ENCODE assay signal across 1 cellular context in the genomic region with DNA sequence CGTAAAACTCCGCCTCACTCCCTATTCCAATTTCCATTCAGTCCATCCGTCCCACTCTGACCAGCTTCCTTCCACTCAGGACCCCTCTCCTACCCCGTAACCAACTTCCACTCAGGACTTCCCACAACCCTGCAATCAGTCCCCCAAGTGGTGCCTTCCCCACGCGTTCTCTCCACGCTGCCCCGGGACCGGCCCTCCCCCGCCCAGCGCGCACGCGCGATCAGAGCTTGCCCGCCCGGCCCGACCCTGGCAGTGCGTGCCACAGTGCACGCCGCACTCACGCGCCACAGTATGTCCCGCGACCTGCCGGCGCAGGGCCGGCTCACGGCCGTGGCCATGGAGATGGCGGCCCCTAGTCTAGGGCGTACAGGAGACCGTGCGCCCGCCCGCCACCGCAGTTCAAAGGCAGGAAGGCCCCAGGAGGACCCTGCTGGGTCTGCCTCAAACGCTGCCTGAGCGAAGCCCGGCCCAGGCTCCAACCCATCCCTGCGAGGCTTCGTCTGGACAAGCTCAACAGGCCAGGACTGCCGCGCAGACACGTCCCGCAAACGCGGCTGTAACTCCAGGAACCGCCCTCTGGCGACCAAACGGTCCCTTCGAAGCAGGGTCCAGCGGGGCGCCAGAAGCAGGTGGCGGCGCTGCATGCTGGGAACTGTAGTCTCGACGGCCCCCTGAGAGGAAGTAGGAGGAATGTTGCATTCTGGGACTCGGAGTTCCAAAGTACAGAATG.
A peak's percentile ranks its signal among the peaks of the same experiment; 100 is the strongest.
TF ChIP-seq lines count a peak whose summit lies in the region.

A gene with protein sequence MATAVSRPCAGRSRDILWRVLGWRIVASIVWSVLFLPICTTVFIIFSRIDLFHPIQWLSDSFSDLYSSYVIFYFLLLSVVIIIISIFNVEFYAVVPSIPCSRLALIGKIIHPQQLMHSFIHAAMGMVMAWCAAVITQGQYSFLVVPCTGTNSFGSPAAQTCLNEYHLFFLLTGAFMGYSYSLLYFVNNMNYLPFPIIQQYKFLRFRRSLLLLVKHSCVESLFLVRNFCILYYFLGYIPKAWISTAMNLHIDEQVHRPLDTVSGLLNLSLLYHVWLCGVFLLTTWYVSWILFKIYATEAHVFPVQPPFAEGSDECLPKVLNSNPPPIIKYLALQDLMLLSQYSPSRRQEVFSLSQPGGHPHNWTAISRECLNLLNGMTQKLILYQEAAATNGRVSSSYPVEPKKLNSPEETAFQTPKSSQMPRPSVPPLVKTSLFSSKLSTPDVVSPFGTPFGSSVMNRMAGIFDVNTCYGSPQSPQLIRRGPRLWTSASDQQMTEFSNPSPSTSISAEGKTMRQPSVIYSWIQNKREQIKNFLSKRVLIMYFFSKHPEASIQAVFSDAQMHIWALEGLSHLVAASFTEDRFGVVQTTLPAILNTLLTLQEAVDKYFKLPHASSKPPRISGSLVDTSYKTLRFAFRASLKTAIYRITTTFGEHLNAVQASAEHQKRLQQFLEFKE (minus strand): TSS at position 373 of the 730 bp plus-strand sequence. CDS start 35 bp downstream, at position 338.

TF ChIP-seq in HepG2, 621 proteins besides CTCF, POLR2A, EP300 and RAD21 (continued from another document and continues in another):
- TF ChIP-seq, protein P1, sequence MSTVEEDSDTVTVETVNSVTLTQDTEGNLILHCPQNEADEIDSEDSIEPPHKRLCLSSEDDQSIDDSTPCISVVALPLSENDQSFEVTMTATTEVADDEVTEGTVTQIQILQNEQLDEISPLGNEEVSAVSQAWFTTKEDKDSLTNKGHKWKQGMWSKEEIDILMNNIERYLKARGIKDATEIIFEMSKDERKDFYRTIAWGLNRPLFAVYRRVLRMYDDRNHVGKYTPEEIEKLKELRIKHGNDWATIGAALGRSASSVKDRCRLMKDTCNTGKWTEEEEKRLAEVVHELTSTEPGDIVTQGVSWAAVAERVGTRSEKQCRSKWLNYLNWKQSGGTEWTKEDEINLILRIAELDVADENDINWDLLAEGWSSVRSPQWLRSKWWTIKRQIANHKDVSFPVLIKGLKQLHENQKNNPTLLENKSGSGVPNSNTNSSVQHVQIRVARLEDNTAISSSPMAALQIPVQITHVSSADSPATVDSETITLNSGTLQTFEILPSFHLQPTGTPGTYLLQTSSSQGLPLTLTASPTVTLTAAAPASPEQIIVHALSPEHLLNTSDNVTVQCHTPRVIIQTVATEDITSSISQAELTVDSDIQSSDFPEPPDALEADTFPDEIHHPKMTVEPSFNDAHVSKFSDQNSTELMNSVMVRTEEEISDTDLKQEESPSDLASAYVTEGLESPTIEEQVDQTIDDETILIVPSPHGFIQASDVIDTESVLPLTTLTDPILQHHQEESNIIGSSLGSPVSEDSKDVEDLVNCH (CRISPR knock-in tag; IDR thresholded peaks at IDR 0.05) = no peak
- peak; percentile 93 for TF ChIP-seq RNF2 (conservative IDR thresholded peaks at IDR 0.05; ENCODE audit: low read depth)
- no peak for TF ChIP-seq TBL1XR1 (IDR thresholded peaks at IDR 0.05; ENCODE audit: borderline replicate concordance, low read length, partially characterized antibody)
- no peak for TF ChIP-seq ZNF615 (CRISPR knock-in tag; IDR thresholded peaks at IDR 0.05; ENCODE audit: borderline replicate concordance)
- TF ChIP-seq, protein P2, sequence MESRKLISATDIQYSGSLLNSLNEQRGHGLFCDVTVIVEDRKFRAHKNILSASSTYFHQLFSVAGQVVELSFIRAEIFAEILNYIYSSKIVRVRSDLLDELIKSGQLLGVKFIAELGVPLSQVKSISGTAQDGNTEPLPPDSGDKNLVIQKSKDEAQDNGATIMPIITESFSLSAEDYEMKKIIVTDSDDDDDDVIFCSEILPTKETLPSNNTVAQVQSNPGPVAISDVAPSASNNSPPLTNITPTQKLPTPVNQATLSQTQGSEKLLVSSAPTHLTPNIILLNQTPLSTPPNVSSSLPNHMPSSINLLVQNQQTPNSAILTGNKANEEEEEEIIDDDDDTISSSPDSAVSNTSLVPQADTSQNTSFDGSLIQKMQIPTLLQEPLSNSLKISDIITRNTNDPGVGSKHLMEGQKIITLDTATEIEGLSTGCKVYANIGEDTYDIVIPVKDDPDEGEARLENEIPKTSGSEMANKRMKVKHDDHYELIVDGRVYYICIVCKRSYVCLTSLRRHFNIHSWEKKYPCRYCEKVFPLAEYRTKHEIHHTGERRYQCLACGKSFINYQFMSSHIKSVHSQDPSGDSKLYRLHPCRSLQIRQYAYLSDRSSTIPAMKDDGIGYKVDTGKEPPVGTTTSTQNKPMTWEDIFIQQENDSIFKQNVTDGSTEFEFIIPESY (CRISPR knock-in tag; IDR thresholded peaks at IDR 0.05) = peak; percentile 54; the same call in 1 of the 2 replicates
- TF ChIP-seq, protein P3, sequence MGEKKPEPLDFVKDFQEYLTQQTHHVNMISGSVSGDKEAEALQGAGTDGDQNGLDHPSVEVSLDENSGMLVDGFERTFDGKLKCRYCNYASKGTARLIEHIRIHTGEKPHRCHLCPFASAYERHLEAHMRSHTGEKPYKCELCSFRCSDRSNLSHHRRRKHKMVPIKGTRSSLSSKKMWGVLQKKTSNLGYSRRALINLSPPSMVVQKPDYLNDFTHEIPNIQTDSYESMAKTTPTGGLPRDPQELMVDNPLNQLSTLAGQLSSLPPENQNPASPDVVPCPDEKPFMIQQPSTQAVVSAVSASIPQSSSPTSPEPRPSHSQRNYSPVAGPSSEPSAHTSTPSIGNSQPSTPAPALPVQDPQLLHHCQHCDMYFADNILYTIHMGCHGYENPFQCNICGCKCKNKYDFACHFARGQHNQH (CRISPR knock-in tag; IDR thresholded peaks at IDR 0.05) = peak; percentile 82
- TF ChIP-seq ZNF44 (CRISPR knock-in tag; IDR thresholded peaks at IDR 0.05) = peak; percentile 86
- TF ChIP-seq ZC3H4 (CRISPR knock-in tag; IDR thresholded peaks at IDR 0.05; ENCODE audit: borderline replicate concordance) = no peak
- peak; percentile 87 for TF ChIP-seq HNF4A (CRISPR knock-in tag; IDR thresholded peaks at IDR 0.05)
- TF ChIP-seq, protein P4, sequence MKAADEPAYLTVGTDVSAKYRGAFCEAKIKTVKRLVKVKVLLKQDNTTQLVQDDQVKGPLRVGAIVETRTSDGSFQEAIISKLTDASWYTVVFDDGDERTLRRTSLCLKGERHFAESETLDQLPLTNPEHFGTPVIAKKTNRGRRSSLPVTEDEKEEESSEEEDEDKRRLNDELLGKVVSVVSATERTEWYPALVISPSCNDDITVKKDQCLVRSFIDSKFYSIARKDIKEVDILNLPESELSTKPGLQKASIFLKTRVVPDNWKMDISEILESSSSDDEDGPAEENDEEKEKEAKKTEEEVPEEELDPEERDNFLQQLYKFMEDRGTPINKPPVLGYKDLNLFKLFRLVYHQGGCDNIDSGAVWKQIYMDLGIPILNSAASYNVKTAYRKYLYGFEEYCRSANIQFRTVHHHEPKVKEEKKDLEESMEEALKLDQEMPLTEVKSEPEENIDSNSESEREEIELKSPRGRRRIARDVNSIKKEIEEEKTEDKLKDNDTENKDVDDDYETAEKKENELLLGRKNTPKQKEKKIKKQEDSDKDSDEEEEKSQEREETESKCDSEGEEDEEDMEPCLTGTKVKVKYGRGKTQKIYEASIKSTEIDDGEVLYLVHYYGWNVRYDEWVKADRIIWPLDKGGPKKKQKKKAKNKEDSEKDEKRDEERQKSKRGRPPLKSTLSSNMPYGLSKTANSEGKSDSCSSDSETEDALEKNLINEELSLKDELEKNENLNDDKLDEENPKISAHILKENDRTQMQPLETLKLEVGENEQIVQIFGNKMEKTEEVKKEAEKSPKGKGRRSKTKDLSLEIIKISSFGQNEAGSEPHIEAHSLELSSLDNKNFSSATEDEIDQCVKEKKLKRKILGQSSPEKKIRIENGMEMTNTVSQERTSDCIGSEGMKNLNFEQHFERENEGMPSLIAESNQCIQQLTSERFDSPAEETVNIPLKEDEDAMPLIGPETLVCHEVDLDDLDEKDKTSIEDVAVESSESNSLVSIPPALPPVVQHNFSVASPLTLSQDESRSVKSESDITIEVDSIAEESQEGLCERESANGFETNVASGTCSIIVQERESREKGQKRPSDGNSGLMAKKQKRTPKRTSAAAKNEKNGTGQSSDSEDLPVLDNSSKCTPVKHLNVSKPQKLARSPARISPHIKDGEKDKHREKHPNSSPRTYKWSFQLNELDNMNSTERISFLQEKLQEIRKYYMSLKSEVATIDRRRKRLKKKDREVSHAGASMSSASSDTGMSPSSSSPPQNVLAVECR (CRISPR knock-in tag; IDR thresholded peaks at IDR 0.05; ENCODE audit: borderline replicate concordance) = peak; percentile 97
- TF ChIP-seq HNRNPK (IDR thresholded peaks at IDR 0.05; ENCODE audit: low read depth, low read length, poor library complexity, severe bottlenecking) = peak; percentile 90
- peak; percentile 2; the same call in 1 of the 2 replicates for TF ChIP-seq ZNF441 (CRISPR knock-in tag; IDR thresholded peaks at IDR 0.05; ENCODE audit: borderline replicate concordance)
- peak; percentile 96 for TF ChIP-seq YEATS4 (CRISPR knock-in tag; IDR thresholded peaks at IDR 0.05; ENCODE audit: borderline replicate concordance)
- TF ChIP-seq, protein P5, sequence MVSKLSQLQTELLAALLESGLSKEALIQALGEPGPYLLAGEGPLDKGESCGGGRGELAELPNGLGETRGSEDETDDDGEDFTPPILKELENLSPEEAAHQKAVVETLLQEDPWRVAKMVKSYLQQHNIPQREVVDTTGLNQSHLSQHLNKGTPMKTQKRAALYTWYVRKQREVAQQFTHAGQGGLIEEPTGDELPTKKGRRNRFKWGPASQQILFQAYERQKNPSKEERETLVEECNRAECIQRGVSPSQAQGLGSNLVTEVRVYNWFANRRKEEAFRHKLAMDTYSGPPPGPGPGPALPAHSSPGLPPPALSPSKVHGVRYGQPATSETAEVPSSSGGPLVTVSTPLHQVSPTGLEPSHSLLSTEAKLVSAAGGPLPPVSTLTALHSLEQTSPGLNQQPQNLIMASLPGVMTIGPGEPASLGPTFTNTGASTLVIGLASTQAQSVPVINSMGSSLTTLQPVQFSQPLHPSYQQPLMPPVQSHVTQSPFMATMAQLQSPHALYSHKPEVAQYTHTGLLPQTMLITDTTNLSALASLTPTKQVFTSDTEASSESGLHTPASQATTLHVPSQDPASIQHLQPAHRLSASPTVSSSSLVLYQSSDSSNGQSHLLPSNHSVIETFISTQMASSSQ (IDR thresholded peaks at IDR 0.05; ENCODE audit: low read depth) = 0 out of 2 replicates have a peak, but pooled peaks have one; percentile 48
- TF ChIP-seq, protein P5 (CRISPR knock-in tag; IDR thresholded peaks at IDR 0.05; ENCODE audit: borderline replicate concordance) = peak; percentile 86
- no peak for TF ChIP-seq XBP1 (CRISPR knock-in tag; IDR thresholded peaks at IDR 0.05)
- no peak; the same call in 1 of the 2 replicates for TF ChIP-seq ZNF484 (CRISPR knock-in tag; IDR thresholded peaks at IDR 0.05; ENCODE audit: borderline replicate concordance, low read depth)
- TF ChIP-seq, protein P6, sequence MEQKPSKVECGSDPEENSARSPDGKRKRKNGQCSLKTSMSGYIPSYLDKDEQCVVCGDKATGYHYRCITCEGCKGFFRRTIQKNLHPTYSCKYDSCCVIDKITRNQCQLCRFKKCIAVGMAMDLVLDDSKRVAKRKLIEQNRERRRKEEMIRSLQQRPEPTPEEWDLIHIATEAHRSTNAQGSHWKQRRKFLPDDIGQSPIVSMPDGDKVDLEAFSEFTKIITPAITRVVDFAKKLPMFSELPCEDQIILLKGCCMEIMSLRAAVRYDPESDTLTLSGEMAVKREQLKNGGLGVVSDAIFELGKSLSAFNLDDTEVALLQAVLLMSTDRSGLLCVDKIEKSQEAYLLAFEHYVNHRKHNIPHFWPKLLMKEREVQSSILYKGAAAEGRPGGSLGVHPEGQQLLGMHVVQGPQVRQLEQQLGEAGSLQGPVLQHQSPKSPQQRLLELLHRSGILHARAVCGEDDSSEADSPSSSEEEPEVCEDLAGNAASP (CRISPR knock-in tag; IDR thresholded peaks at IDR 0.05; ENCODE audit: borderline replicate concordance) = peak; percentile 61; the same call in 1 of the 2 replicates
- no peak; the same call in 1 of the 2 replicates for TF ChIP-seq HOXA9 (CRISPR knock-in tag; IDR thresholded peaks at IDR 0.05; ENCODE audit: borderline replicate concordance)
- TF ChIP-seq ZNF550 (CRISPR knock-in tag; IDR thresholded peaks at IDR 0.05; ENCODE audit: borderline replicate concordance) = no peak; the same call in 1 of the 2 replicates
- no peak for TF ChIP-seq ZNF101 (CRISPR knock-in tag; IDR thresholded peaks at IDR 0.05; ENCODE audit: borderline replicate concordance, low read depth)
- TF ChIP-seq HES4 (CRISPR knock-in tag; IDR thresholded peaks at IDR 0.05; ENCODE audit: borderline replicate concordance) = peak; percentile 91
- peak; percentile 52; the same call in 1 of the 2 replicates for TF ChIP-seq ZNF460 (CRISPR knock-in tag; IDR thresholded peaks at IDR 0.05; ENCODE audit: borderline replicate concordance)
- peak; percentile 89; the same call in 1 of the 2 replicates for TF ChIP-seq ZNF788 (CRISPR knock-in tag; IDR thresholded peaks at IDR 0.05; ENCODE audit: borderline replicate concordance)
- TF ChIP-seq ZNF557 (CRISPR knock-in tag; IDR thresholded peaks at IDR 0.05) = peak; percentile 87
- TF ChIP-seq HOXD1 (CRISPR knock-in tag; IDR thresholded peaks at IDR 0.05) = peak; percentile 77
- TF ChIP-seq KAT7 (CRISPR knock-in tag; IDR thresholded peaks at IDR 0.05; ENCODE audit: borderline replicate concordance) = peak; percentile 66
- peak; percentile 94 for TF ChIP-seq ASH2L (IDR thresholded peaks at IDR 0.05; ENCODE audit: insufficient read length, low read depth, low read length)
- TF ChIP-seq, protein P7, sequence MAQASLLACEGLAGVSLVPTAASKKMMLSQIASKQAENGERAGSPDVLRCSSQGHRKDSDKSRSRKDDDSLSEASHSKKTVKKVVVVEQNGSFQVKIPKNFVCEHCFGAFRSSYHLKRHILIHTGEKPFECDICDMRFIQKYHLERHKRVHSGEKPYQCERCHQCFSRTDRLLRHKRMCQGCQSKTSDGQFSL (CRISPR knock-in tag; IDR thresholded peaks at IDR 0.05) = no peak; the same call in 1 of the 2 replicates
- TF ChIP-seq TBP (CRISPR knock-in tag; IDR thresholded peaks at IDR 0.05) = no peak
- TF ChIP-seq NCOA1 (CRISPR knock-in tag; IDR thresholded peaks at IDR 0.05) = no peak
- TF ChIP-seq, protein P8, sequence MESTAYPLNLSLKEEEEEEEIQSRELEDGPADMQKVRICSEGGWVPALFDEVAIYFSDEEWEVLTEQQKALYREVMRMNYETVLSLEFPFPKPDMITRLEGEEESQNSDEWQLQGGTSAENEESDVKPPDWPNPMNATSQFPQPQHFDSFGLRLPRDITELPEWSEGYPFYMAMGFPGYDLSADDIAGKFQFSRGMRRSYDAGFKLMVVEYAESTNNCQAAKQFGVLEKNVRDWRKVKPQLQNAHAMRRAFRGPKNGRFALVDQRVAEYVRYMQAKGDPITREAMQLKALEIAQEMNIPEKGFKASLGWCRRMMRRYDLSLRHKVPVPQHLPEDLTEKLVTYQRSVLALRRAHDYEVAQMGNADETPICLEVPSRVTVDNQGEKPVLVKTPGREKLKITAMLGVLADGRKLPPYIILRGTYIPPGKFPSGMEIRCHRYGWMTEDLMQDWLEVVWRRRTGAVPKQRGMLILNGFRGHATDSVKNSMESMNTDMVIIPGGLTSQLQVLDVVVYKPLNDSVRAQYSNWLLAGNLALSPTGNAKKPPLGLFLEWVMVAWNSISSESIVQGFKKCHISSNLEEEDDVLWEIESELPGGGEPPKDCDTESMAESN (CRISPR knock-in tag; conservative IDR thresholded peaks at IDR 0.05) = peak; percentile 97
- TF ChIP-seq ZSCAN25 (CRISPR knock-in tag; IDR thresholded peaks at IDR 0.05) = no peak
